ENCODE assay signal across 33 cellular contexts in genomic region chr4:102862747-102863146, GRCh38.
"Had no signal": no experiment of that assay in that cellular context is flagged by ENCODE, and none has a peak within 500 bp of the region (broad histone marks: within the 10 kb centered on the region; RNA-seq: fewer than 3 reads in every experiment).

No MANE protein-coding gene starts in this region.

- H3K4me3 ChIP-seq: ascending aorta, cardiac muscle cell, colonic mucosa, dorsolateral prefrontal cortex, gastrocnemius medialis, hepatocyte, ovary, prostate gland, smooth muscle cell, upper lobe of left lung had no signal

- ATAC-seq: activated CD4-positive, CD25-positive, alpha-beta regulatory T cell treated with anti-CD3 and anti-CD28 coated beads, Interleukin-2, amount 50 U/mL, for 24 hours; gastrocnemius medialis; left cardiac atrium; stimulated activated memory B cell treated with anti-CD40 and anti-IgM and Interleukin-4, amounts not matched to agents 10 μg/mL and 1 μg/mL and 100 μg/mL, for 72 hours; stimulated activated naive CD8-positive, alpha-beta T cell treated with anti-CD3 and anti-CD28 coated beads, Interleukin-15, amount 100 ng/mL, for 72 hours had no signal

- DNase-seq: activated CD4-positive, alpha-beta memory T cell treated with anti-CD3 and anti-CD28 coated beads, Interleukin-2, amount 10 ng/mL, durations not matched to agents 7 days and 5 days; activated CD4-positive, alpha-beta T cell treated with anti-CD3 and anti-CD28 coated beads for 48 hours; activated CD8-positive, alpha-beta memory T cell treated with anti-CD3 and anti-CD28 coated beads, Interleukin-2, amount 50 U/mL, for 48 hours; activated gamma-delta T cell; activated naive CD4-positive, alpha-beta T cell treated with anti-CD3 and anti-CD28 coated beads, Interleukin-2, amount 10 ng/mL, durations not matched to agents 7 days and 5 days; activated naive CD8-positive, alpha-beta T cell treated with anti-CD3 and anti-CD28 coated beads, Interleukin-2, amount 10 ng/mL, durations not matched to agents 7 days and 5 days; activated T-cell treated with anti-CD3 and anti-CD28 coated beads, Interleukin-2, amount 50 U/mL, for 24 hours; cerebellar nuclear complex; colonic mucosa; dorsolateral prefrontal cortex; effector memory CD4-positive, alpha-beta T cell; gastrocnemius medialis; glutamatergic neuron; left cardiac atrium; nephron progenitor cell; ovary; retina; stimulated activated CD4-positive, alpha-beta T cell treated with anti-CD3 and anti-CD28 coated beads, Interleukin-1b, Interleukin-23, amount 100 ng/mL, for 48 hours; stimulated activated CD4-positive, alpha-beta T cell treated with anti-CD3 and anti-CD28 coated beads, Interleukin-4, amount 100 ng/mL, for 4 hours; stimulated activated CD8-positive, alpha-beta memory T cell treated with anti-CD3 and anti-CD28 coated beads, Interleukin-4, amount 100 ng/mL, for 48 hours; stimulated activated naive CD8-positive, alpha-beta T cell treated with anti-CD3 and anti-CD28 coated beads, Interleukin-15, amount 100 ng/mL, for 72 hours; substantia nigra had no signal

- H3K4me1 ChIP-seq: colonic mucosa, prostate gland had no signal

- H3K9me3 ChIP-seq: colonic mucosa, gastrocnemius medialis, ovary, prostate gland had no signal

- H3K27me3 ChIP-seq: ascending aorta, cardiac muscle cell, colonic mucosa, dorsolateral prefrontal cortex, gastrocnemius medialis, hepatocyte, ovary, upper lobe of left lung had no signal

- FAIRE-seq: keratinocyte, TTC549 had no signal

- H3K27ac ChIP-seq: ascending aorta, cardiac muscle cell, colonic mucosa, gastrocnemius medialis, hepatocyte, ovary, prostate gland, VCaP had no signal

- H3K36me3 ChIP-seq: ascending aorta, cardiac muscle cell, colonic mucosa, gastrocnemius medialis, ovary, prostate gland, upper lobe of left lung had no signal
